In genomic region chr15:101458158-101458895, GRCh38 we compare ENCODE assay signal across 24 cellular contexts. TPM values are rescaled to one million over a fixed set of nuclear protein-coding genes. Genes with fewer than 3 reads are reported as not detected.
DNase-seq lines count a peak whose midpoint lies in the region; ATAC-seq, FAIRE-seq and TF ChIP-seq lines count a peak whose summit lies in the region.
"Had no signal": no experiment of that assay in that cellular context is flagged by ENCODE, and none has a peak within 500 bp of the region (broad histone marks: within the 10 kb centered on the region; RNA-seq: fewer than 3 reads in every experiment).

No MANE protein-coding gene starts in this region.

- TF ChIP-seq EP300 in HepG2 (IDR thresholded peaks at IDR 0.05; ENCODE audit: low read depth in 2 of 2, low read length in 2 of 2) (no peak), HepG2 (CRISPR knock-in tag; IDR thresholded peaks at IDR 0.05; ENCODE audit: borderline replicate concordance) (no peak)

- DNase-seq in HepG2 (ENCODE audit: low spot score) = no peak
- peak; percentile 35 for DNase-seq in kidney
- peak; percentile 58 for DNase-seq in posterior vena cava (ENCODE audit: low spot score)
- DNase-seq in amniotic stem cell (lab: John Stamatoyannopoulos, UW) = no peak
- DNase-seq in GM20000 (ENCODE audit: low spot score) = no peak
- DNase-seq in progenitor cell of endocrine pancreas (ENCODE audit: low spot score, unreplicated experiment) = no peak
- no peak for DNase-seq in immature natural killer cell
- DNase-seq: activated CD4-positive, alpha-beta T cell treated with anti-CD3 and anti-CD28 coated beads, Interleukin-2, amount 10 ng/mL, durations not matched to agents 7 days and 5 days; CD8-positive, alpha-beta T cell; cortex of kidney; DMS79 treated with DMSO at 0.1 percent for 48 hours; GM23248; hippocampal formation; KG1; NCI-H146; NCI-H2227 treated with DMSO at 0.1 percent for 48 hours; SHP77; tibial artery had no signal

- in situ Hi-C loops in HepG2 (cut with HindIII; ENCODE audit: extremely low pct_ligation_motif_present, low pct_unique_long_range_greater_than_20kb) = no loop called here

- POLR2A ChIA-PET in HepG2 (lab: Yijun Ruan, JAX) = interaction anchor here (1.1 to 1.4 kb wide), 2 partner anchors 20 to 30 kb away, joined by 3 to 4 read pairs; no protein-coding TSS in a partner anchor

- H3K27me3 Mint-ChIP-seq in progenitor cell of endocrine pancreas (peaks cover 51% of the 10 kb centered on the region), immature natural killer cell (ENCODE audit: low read depth in 3 of 3) (peaks cover 0 to 10% (median 9%) of the 10 kb centered on the region in 3 donors)

- no peak overlapping the region for H3K9ac ChIP-seq in liver (ENCODE audit: low read depth in 1 of 2, low read length in 2 of 2)
- no peak overlapping the region for H3K9ac ChIP-seq in HepG2 (ENCODE audit: insufficient read depth, low read depth, low read length)
- no peak overlapping the region for H3K9ac ChIP-seq in kidney (ENCODE audit: low read length in 2 of 2)
- H3K9ac ChIP-seq: GM23248 had no signal

- H3K4me1 ChIP-seq in liver (ENCODE audit: control insufficient read depth in 4 of 4, insufficient read depth in 4 of 4, low read length in 3 of 4) (peaks cover 8 to 71% (median 33%) of the 10 kb centered on the region in 4 donors), HepG2 (ENCODE audit: insufficient read depth, low read length) (peaks cover 75% of the 10 kb centered on the region), kidney (ENCODE audit: control insufficient read depth in 1 of 2, insufficient read depth in 1 of 2, low read depth in 1 of 2, low read length in 2 of 2) (peaks cover 0 to 3% of the 10 kb centered on the region in 2 donors)
- H3K4me1 ChIP-seq: tibial artery had no signal

- H3K36me3 ChIP-seq in liver (ENCODE audit: control insufficient read depth in 4 of 4, insufficient read depth in 3 of 4, low read depth in 1 of 4, low read length in 3 of 4) = peaks cover 0 to 4% (median 0%) of the 10 kb centered on the region in 4 donors
- H3K36me3 ChIP-seq in HepG2 (replicated peaks in 1 of 2; ENCODE audit: control insufficient read depth in 1 of 2, insufficient read depth in 2 of 2, low read length in 2 of 2) = peaks cover 0 to 4% of the 10 kb centered on the region in 2 experiments; a peak in 3 of 5 replicates
- no peaks in the 10 kb centered on the region for H3K36me3 ChIP-seq in kidney (ENCODE audit: control insufficient read depth in 1 of 2, insufficient read depth in 2 of 2, low read length in 2 of 2)
- H3K36me3 ChIP-seq: tibial artery had no signal

- H3K4me3 Mint-ChIP-seq in progenitor cell of endocrine pancreas (ENCODE audit: low read depth) (no peak overlapping the region), immature natural killer cell (no peak overlapping the region)
- H3K4me3 Mint-ChIP-seq: activated CD4-positive, alpha-beta T cell treated with anti-CD3 and anti-CD28 coated beads, Interleukin-2, amount 10 ng/mL, durations not matched to agents 7 days and 5 days; CD8-positive, alpha-beta T cell; stimulated activated memory B cell treated with anti-CD40 and anti-IgM and Interleukin-4, amounts not matched to agents 10 μg/mL and 1 μg/mL and 100 μg/mL, for 72 hours had no signal

- FAIRE-seq in HepG2 (lab: Jason Lieb, UNC) (no peak), kidney (lab: Jason Lieb, UNC) (no peak)
- FAIRE-seq: GM12891, GM19239, islet of Langerhans had no signal

- no peak overlapping the region for H2AFZ ChIP-seq in HepG2 (ENCODE audit: low read length)
- H2AFZ ChIP-seq: GM23248 had no signal

- no peak for ATAC-seq in HepG2
- ATAC-seq: CD8-positive, alpha-beta T cell; stimulated activated memory B cell treated with anti-CD40 and anti-IgM and Interleukin-4, amounts not matched to agents 10 μg/mL and 1 μg/mL and 100 μg/mL, for 72 hours had no signal

- BruUV-seq in HepG2 (replicated peaks; lab: Mats Ljungman, UMichigan) = no TSS peak

- TF ChIP-seq RAD21 in liver (IDR thresholded peaks at IDR 0.05) = no peak
- no peak for TF ChIP-seq RAD21 in HepG2 (CRISPR knock-in tag; IDR thresholded peaks at IDR 0.05)

- WGBS in liver = 90% methylated on average over 23 of the region's 23 CpGs
- 96% methylated on average over 19 of the region's 23 CpGs for WGBS in HepG2 (ENCODE audit: low lambda C conversion rate)

- intact Hi-C loops in HepG2 (cut with micrococcal nuclease; ENCODE audit: unreplicated experiment) = no loop called here
- intact Hi-C loops in kidney (cut with DNase I) = no loop called here
- intact Hi-C loops in posterior vena cava (cut with DNase I) = no loop called here

- no peaks in the 10 kb centered on the region for H4K20me1 ChIP-seq in HepG2 (ENCODE audit: insufficient read depth, low read length)

- H3K4me1 Mint-ChIP-seq in progenitor cell of endocrine pancreas (ENCODE audit: low read depth) (peaks cover 18% of the 10 kb centered on the region), immature natural killer cell (no peaks in the 10 kb centered on the region)
- H3K4me1 Mint-ChIP-seq: stimulated activated memory B cell treated with anti-CD40 and anti-IgM and Interleukin-4, amounts not matched to agents 10 μg/mL and 1 μg/mL and 100 μg/mL, for 72 hours had no signal

- CTCF ChIA-PET in HepG2 (lab: Yijun Ruan, JAX; ENCODE audit: low intra/inter-chr PET ratio, low total read pairs) = no interaction called here

- H3K79me2 ChIP-seq in HepG2 (ENCODE audit: insufficient read depth, low read length) = peaks cover 94% of the 10 kb centered on the region

- H3K36me3 Mint-ChIP-seq in progenitor cell of endocrine pancreas (ENCODE audit: insufficient read depth) (no peaks in the 10 kb centered on the region), immature natural killer cell (peaks cover 0 to under 1% (median 0%) of the 10 kb centered on the region in 3 donors)
- H3K36me3 Mint-ChIP-seq: CD8-positive, alpha-beta T cell; stimulated activated memory B cell treated with anti-CD40 and anti-IgM and Interleukin-4, amounts not matched to agents 10 μg/mL and 1 μg/mL and 100 μg/mL, for 72 hours had no signal

- no peaks in the 10 kb centered on the region for H3K27me3 ChIP-seq in liver (ENCODE audit: control insufficient read depth in 4 of 4, insufficient read depth in 4 of 4, low read length in 3 of 4)
- H3K27me3 ChIP-seq in HepG2 (ENCODE audit: control insufficient read depth in 1 of 2, insufficient read depth in 2 of 2, low read length in 2 of 2) = no peaks in the 10 kb centered on the region

- H3K27ac ChIP-seq in liver (ENCODE audit: low read depth in 1 of 2, low read length in 2 of 2) (peak overlapping the region; percentile 62 to 71), HepG2 (ENCODE audit: extremely low read length, insufficient read depth, low read length) (no peak overlapping the region), kidney (ENCODE audit: low read depth in 2 of 2, low read length in 2 of 2) (peak overlapping the region in 1 of 2 donors; percentile 8)
- H3K27ac ChIP-seq: GM23248, tibial artery had no signal

- H3K27ac Mint-ChIP-seq in progenitor cell of endocrine pancreas (no peak overlapping the region), immature natural killer cell (no peak overlapping the region)
- H3K27ac Mint-ChIP-seq: activated CD4-positive, alpha-beta T cell treated with anti-CD3 and anti-CD28 coated beads, Interleukin-2, amount 10 ng/mL, durations not matched to agents 7 days and 5 days; CD8-positive, alpha-beta T cell; stimulated activated memory B cell treated with anti-CD40 and anti-IgM and Interleukin-4, amounts not matched to agents 10 μg/mL and 1 μg/mL and 100 μg/mL, for 72 hours had no signal

- H3K9me3 Mint-ChIP-seq in progenitor cell of endocrine pancreas (ENCODE audit: low read depth) (peaks cover 1% of the 10 kb centered on the region), immature natural killer cell (peaks cover 0 to 1% (median 0%) of the 10 kb centered on the region in 6 donors)
- H3K9me3 Mint-ChIP-seq: activated CD4-positive, alpha-beta T cell treated with anti-CD3 and anti-CD28 coated beads, Interleukin-2, amount 10 ng/mL, durations not matched to agents 7 days and 5 days; CD8-positive, alpha-beta T cell; stimulated activated memory B cell treated with anti-CD40 and anti-IgM and Interleukin-4, amounts not matched to agents 10 μg/mL and 1 μg/mL and 100 μg/mL, for 72 hours had no signal

- TF ChIP-seq CTCF in liver (IDR thresholded peaks at IDR 0.05; ENCODE audit: low read depth, low read length, missing input control) (no peak), HepG2 (CRISPR knock-in tag; IDR thresholded peaks at IDR 0.05) (no peak), kidney (IDR thresholded peaks at IDR 0.05; ENCODE audit: borderline replicate concordance, extremely low read depth, insufficient read depth) (no peak), GM20000 (IDR thresholded peaks at IDR 0.05; ENCODE audit: extremely low read depth, missing control alignments) (no peak), progenitor cell of endocrine pancreas (IDR thresholded peaks at IDR 0.05; ENCODE audit: unreplicated experiment) (no peak)

- H3K4me2 ChIP-seq in HepG2 (ENCODE audit: low read depth, low read length) = no peak overlapping the region

- H3K4me3 ChIP-seq in liver (ENCODE audit: low read depth in 1 of 3, low read length in 3 of 3) (no peak overlapping the region), HepG2 (replicated peaks in 1 of 3; ENCODE audit: insufficient read depth in 1 of 3, low read depth in 2 of 3, low read length in 3 of 3) (no peak overlapping the region), kidney (ENCODE audit: low read length in 2 of 2) (no peak overlapping the region)
- H3K4me3 ChIP-seq: GM23248, mucosa of descending colon, tibial artery had no signal

- H3K9me3 ChIP-seq in liver (ENCODE audit: control insufficient read depth in 4 of 4, low read length in 3 of 4) (no peaks in the 10 kb centered on the region), HepG2 (ENCODE audit: low read length) (no peaks in the 10 kb centered on the region), kidney (ENCODE audit: control insufficient read depth in 1 of 2, low read length in 2 of 2) (no peaks in the 10 kb centered on the region)
- H3K9me3 ChIP-seq: mucosa of descending colon, tibial artery had no signal

- TF ChIP-seq POLR2A in HepG2 (IDR thresholded peaks at IDR 0.05; ENCODE audit: insufficient read depth in 1 of 2, low read depth in 2 of 2, low read length in 2 of 2) = no peak

RNA-seq across cellular contexts. Expression of gene PCSK6, which starts 31.2 kb away (rescaled TPM):
- 100 to 1,000 TPM; 124 to 398 TPM for total RNA-seq in liver
- polyA plus RNA-seq in liver = 100 to 1,000 TPM in 1 of 2 donors, 10 to 100 TPM in 1; 94.8 to 212 TPM
- 42.5 and 56.5 TPM in 2 replicates for total RNA-seq in HepG2 (2016; rRNA removed; fragmentation: Illumina TruSeq; extraction: Trizol)
- 71.9 and 81.0 TPM in 2 replicates for total RNA-seq in HepG2 (2016; cell fraction: cytosol; rRNA removed; fragmentation: Illumina TruSeq; extraction: Trizol; ENCODE audit: low read depth)
- 34.4 and 55.2 TPM in 2 replicates for total RNA-seq in HepG2 (2016; cell fraction: insoluble cytoplasmic fraction; rRNA removed; fragmentation: Illumina TruSeq; extraction: Trizol)
- total RNA-seq in HepG2 (2016; cell fraction: membrane; rRNA removed; fragmentation: Illumina TruSeq; extraction: Trizol) = 69.6 and 77.5 TPM in 2 replicates
- total RNA-seq in HepG2 (2016; cell fraction: nucleus; rRNA removed; fragmentation: Illumina TruSeq; extraction: Trizol) = 66.0 and 74.7 TPM in 2 replicates
- polyA plus RNA-seq in HepG2 (2011; rRNA removed) = 155 and 208 TPM in 2 replicates
- 113 and 150 TPM in 2 replicates for polyA plus RNA-seq in HepG2 (2011; cell fraction: cytosol; rRNA removed)
- 207 and 256 TPM in 2 replicates for polyA plus RNA-seq in HepG2 (2011; cell fraction: nucleus; rRNA removed)
- polyA plus RNA-seq in HepG2 (2012) = 61.3 and 94.3 TPM in 2 replicates
- 28.0 and 30.8 TPM in 2 replicates for polyA plus RNA-seq in HepG2 (2016; cell fraction: cytosol; fragmentation: Illumina TruSeq; extraction: Trizol; ENCODE audit: low read depth)
- 34.4 and 44.9 TPM in 2 replicates for polyA plus RNA-seq in HepG2 (2016; cell fraction: insoluble cytoplasmic fraction; fragmentation: Illumina TruSeq; extraction: Trizol; ENCODE audit: low read depth)
- polyA plus RNA-seq in HepG2 (2016; cell fraction: membrane; fragmentation: Illumina TruSeq; extraction: Trizol; ENCODE audit: low read depth) = 53.8 and 67.9 TPM in 2 replicates
- 84.3 and 88.3 TPM in 2 replicates for polyA plus RNA-seq in HepG2 (2016; cell fraction: nucleus; fragmentation: Illumina TruSeq; extraction: Trizol; ENCODE audit: insufficient read depth, low read depth)
- 65.0 and 447 TPM in 2 replicates for polyA minus RNA-seq in HepG2 (2011; rRNA and poly(A)+ RNA removed; ENCODE audit: low replicate concordance)
- 126 and 149 TPM in 2 replicates for polyA minus RNA-seq in HepG2 (2011; cell fraction: cytosol; rRNA and poly(A)+ RNA removed)
- polyA minus RNA-seq in HepG2 (2011; cell fraction: nucleus; rRNA and poly(A)+ RNA removed) = 126 and 142 TPM in 2 replicates
- 7.3 TPM for total RNA-seq in kidney
- 3.8 TPM for polyA plus RNA-seq in kidney (ENCODE audit: insufficient read depth, low read depth, low replicate concordance)
- total RNA-seq in posterior vena cava = 1 to 10 TPM; 9.2 to 9.8 TPM
- 1.8 and 3.6 TPM in 2 replicates for total RNA-seq in progenitor cell of endocrine pancreas
- polyA plus RNA-seq in immature natural killer cell = 1 to 10 TPM in 2 of 3 donors, not detected in 1; 1.7 to 3.0 TPM
- total RNA-seq: GM23248 had no signal

Comparison
In these comparisons a context has a peak if more than half of its experiments do, and no peak if none do; other contexts are left out.
1. DNase-seq: peak in kidney (single experiment) and posterior vena cava (single experiment); none in HepG2 (single experiment), amniotic stem cell (single experiment), GM20000 (single experiment), progenitor cell of endocrine pancreas (single experiment) and immature natural killer cell (0 of 3).